Comparison of ENCODE assay signal across 10 cellular contexts in the genomic region with DNA sequence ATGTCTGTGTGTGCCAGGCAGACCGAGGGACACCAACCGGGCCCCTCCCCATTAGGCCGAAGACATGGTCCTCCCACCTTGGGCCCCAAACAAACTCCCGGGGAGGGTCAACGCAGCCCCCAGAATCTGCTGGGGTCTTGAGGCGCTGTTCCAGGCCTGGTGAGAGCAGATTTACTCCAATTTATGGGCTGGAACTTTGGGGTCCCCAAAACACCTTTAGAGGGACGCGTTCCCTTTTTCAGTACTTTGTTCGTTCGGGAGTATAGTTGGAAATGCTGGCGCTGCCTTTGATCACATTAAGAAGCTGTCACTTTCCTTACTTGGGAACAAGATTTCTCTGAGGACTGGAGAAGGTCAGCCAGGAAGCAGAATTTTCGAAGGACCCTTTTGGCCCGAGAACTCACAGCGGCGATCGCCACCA. TPM values are rescaled to one million over a fixed set of nuclear protein-coding genes. Genes with fewer than 3 reads are reported as not detected.
A peak's percentile ranks its signal among the peaks of the same experiment; 100 is the strongest.
DNase-seq lines count a peak whose midpoint lies in the region; ATAC-seq, FAIRE-seq and TF ChIP-seq lines count a peak whose summit lies in the region.
"Had no signal": no experiment of that assay in that cellular context is flagged by ENCODE, and none has a peak within 500 bp of the region (broad histone marks: within the 10 kb centered on the region; RNA-seq: fewer than 3 reads in every experiment).

No MANE protein-coding gene starts in this region.

- H3K4me3 ChIP-seq in RWPE2 (ENCODE audit: severe bottlenecking) (peak overlapping the region; percentile 74), kidney (ENCODE audit: low read length in 2 of 2) (peak overlapping the region; percentile 59 to 78), smooth muscle cell (peak overlapping the region; percentile 79), thyroid gland (replicated peaks in 1 of 3) (no peak overlapping the region)
- H3K4me3 ChIP-seq in CD4-positive, alpha-beta memory T cell (ENCODE audit: low read length in 2 of 2) = no peak overlapping the region

- ATAC-seq in activated T-cell treated with anti-CD3 and anti-CD28 coated beads, Interleukin-2, amount 50 U/mL, for 4 hours = no peak
- ATAC-seq in RWPE2 (ENCODE audit: low read depth) = no peak

- no peak for TF ChIP-seq POLR2A in thyroid gland (IDR thresholded peaks at IDR 0.05)

- 13% methylated on average over 16 of the region's 16 CpGs for WGBS in smooth muscle cell (ENCODE audit: low lambda C conversion rate)
- 24 to 30% methylated on average over 16 of the region's 16 CpGs for WGBS in thyroid gland, 2 donors

- H3K4me2 ChIP-seq in smooth muscle cell = peak overlapping the region; percentile 97

- peaks cover 9% of the 10 kb centered on the region for H3K79me2 ChIP-seq in smooth muscle cell (ENCODE audit: low read depth)

- peaks cover 65% of the 10 kb centered on the region for H4K20me1 ChIP-seq in smooth muscle cell (ENCODE audit: low read depth)

- H2AFZ ChIP-seq in smooth muscle cell (ENCODE audit: low read depth) = no peak overlapping the region

- H3K4me1 ChIP-seq in RWPE2 (ENCODE audit: insufficient read depth, poor library complexity, severe bottlenecking) (no peaks in the 10 kb centered on the region), kidney (ENCODE audit: control insufficient read depth in 1 of 2, insufficient read depth in 1 of 2, low read depth in 1 of 2, low read length in 2 of 2) (peaks cover 0 to 15% of the 10 kb centered on the region in 2 donors), smooth muscle cell (ENCODE audit: low read depth) (peaks cover 46% of the 10 kb centered on the region), thyroid gland (peaks cover 21 to 56% of the 10 kb centered on the region in 2 donors)
- peaks cover 71% of the 10 kb centered on the region for H3K4me1 ChIP-seq in CD4-positive, alpha-beta memory T cell (ENCODE audit: insufficient read depth, low read length)

- H3K9ac ChIP-seq in kidney (ENCODE audit: low read length in 2 of 2) (peak overlapping the region in 1 of 2 donors; percentile 56), smooth muscle cell (ENCODE audit: low read depth) (no peak overlapping the region)

- H3K36me3 ChIP-seq in RWPE2 (ENCODE audit: low read depth) (peaks cover 5% of the 10 kb centered on the region; the same call in 1 of the 2 replicates), kidney (ENCODE audit: control insufficient read depth in 1 of 2, insufficient read depth in 2 of 2, low read length in 2 of 2) (no peaks in the 10 kb centered on the region), smooth muscle cell (ENCODE audit: low read depth) (no peaks in the 10 kb centered on the region), thyroid gland (no peaks in the 10 kb centered on the region)
- no peaks in the 10 kb centered on the region for H3K36me3 ChIP-seq in CD4-positive, alpha-beta memory T cell (ENCODE audit: insufficient read depth, low read length)
- H3K36me3 ChIP-seq: colonic mucosa, right lobe of liver had no signal

- intact Hi-C loops in kidney (cut with DNase I) (loop anchor here (10.0 kb wide), 1 partner anchor 316 kb away; no protein-coding TSS in a partner anchor), thyroid gland (cut with DNase I) (no loop called here)
- intact Hi-C loops in CD4-positive, alpha-beta memory T cell (cut with micrococcal nuclease) = loop anchor here (10.0 kb wide), 1 partner anchor 186 kb away; no protein-coding TSS in a partner anchor

- CTCF ChIA-PET in CD4-positive, alpha-beta memory T cell (lab: Charles Lee; ENCODE audit: partially characterized antibody) = interaction anchor here (1.4 to 1.5 kb wide), 2 partner anchors 9 to 63 kb away, joined by 4 read pairs; no protein-coding TSS in a partner anchor

- no peak for FAIRE-seq in kidney (lab: Jason Lieb, UNC)

- H3K4me1 Mint-ChIP-seq in activated T-cell treated with anti-CD3 and anti-CD28 coated beads, Interleukin-2, amount 50 U/mL, for 24 hours (ENCODE audit: low read depth) = peaks cover 38% of the 10 kb centered on the region
- H3K4me1 Mint-ChIP-seq in activated T-cell treated with anti-CD3 and anti-CD28 coated beads, Interleukin-2, amount 50 U/mL, for 4 hours (ENCODE audit: low read depth) = peaks cover 37% of the 10 kb centered on the region
- peaks cover 16 to 56% (median 31%) of the 10 kb centered on the region in 4 donors for H3K4me1 Mint-ChIP-seq in CD4-positive, alpha-beta memory T cell

- H3K9me3 Mint-ChIP-seq in activated T-cell treated with anti-CD3 and anti-CD28 coated beads, Interleukin-2, amount 50 U/mL, for 24 hours = no peaks in the 10 kb centered on the region
- H3K9me3 Mint-ChIP-seq in activated T-cell treated with anti-CD3 and anti-CD28 coated beads, Interleukin-2, amount 50 U/mL, for 4 hours = no peaks in the 10 kb centered on the region
- peaks cover 0 to 2% (median 0%) of the 10 kb centered on the region in 8 donors for H3K9me3 Mint-ChIP-seq in CD4-positive, alpha-beta memory T cell

- H3K4me3 Mint-ChIP-seq in activated T-cell treated with anti-CD3 and anti-CD28 coated beads, Interleukin-2, amount 50 U/mL, for 24 hours = no peak overlapping the region
- no peak overlapping the region for H3K4me3 Mint-ChIP-seq in activated T-cell treated with anti-CD3 and anti-CD28 coated beads, Interleukin-2, amount 50 U/mL, for 4 hours
- H3K4me3 Mint-ChIP-seq in CD4-positive, alpha-beta memory T cell = peak overlapping the region in 4 of 8 donors; percentile 25 to 86 (median 84)

- no peaks in the 10 kb centered on the region for H3K9me3 ChIP-seq in RWPE2 (ENCODE audit: severe bottlenecking)
- H3K9me3 ChIP-seq in kidney (ENCODE audit: control insufficient read depth in 1 of 2, low read length in 2 of 2) = no peaks in the 10 kb centered on the region
- no peaks in the 10 kb centered on the region for H3K9me3 ChIP-seq in smooth muscle cell (replicated peaks; ENCODE audit: low read depth)
- no peaks in the 10 kb centered on the region for H3K9me3 ChIP-seq in thyroid gland
- H3K9me3 ChIP-seq in CD4-positive, alpha-beta memory T cell (ENCODE audit: control insufficient read depth in 1 of 2, low read length in 2 of 2) = no peaks in the 10 kb centered on the region
- H3K9me3 ChIP-seq: colonic mucosa, right lobe of liver had no signal

- peak; percentile 38 for DNase-seq in activated T-cell treated with anti-CD3 and anti-CD28 coated beads, Interleukin-2, amount 50 U/mL, for 24 hours
- no peak for DNase-seq in activated T-cell treated with anti-CD3 and anti-CD28 coated beads, Interleukin-2, amount 50 U/mL, for 4 hours
- no peak for DNase-seq in RWPE2 (ENCODE audit: low spot score)
- peak; percentile 78 for DNase-seq in kidney
- DNase-seq in smooth muscle cell (lab: John Stamatoyannopoulos, UW; ENCODE audit: unreplicated experiment) = no peak
- no peak for DNase-seq in thyroid gland
- DNase-seq in CD4-positive, alpha-beta memory T cell = no peak
- DNase-seq in NCI-H2107 treated with DMSO at 0.1 percent for 48 hours (lab: John Stamatoyannopoulos, UW; ENCODE audit: unreplicated experiment) = no peak

- no peaks in the 10 kb centered on the region for H3K27me3 ChIP-seq in RWPE2 (ENCODE audit: insufficient read depth, poor library complexity, severe bottlenecking)
- peaks cover 62% of the 10 kb centered on the region for H3K27me3 ChIP-seq in smooth muscle cell (ENCODE audit: low read depth)
- H3K27me3 ChIP-seq in thyroid gland = peaks cover 47% of the 10 kb centered on the region
- H3K27me3 ChIP-seq in CD4-positive, alpha-beta memory T cell (ENCODE audit: insufficient read depth, low read length) = peaks cover 61% of the 10 kb centered on the region

- H3K36me3 Mint-ChIP-seq in activated T-cell treated with anti-CD3 and anti-CD28 coated beads, Interleukin-2, amount 50 U/mL, for 24 hours (ENCODE audit: low read depth) = no peaks in the 10 kb centered on the region
- no peaks in the 10 kb centered on the region for H3K36me3 Mint-ChIP-seq in activated T-cell treated with anti-CD3 and anti-CD28 coated beads, Interleukin-2, amount 50 U/mL, for 4 hours (ENCODE audit: insufficient read depth)
- no peaks in the 10 kb centered on the region for H3K36me3 Mint-ChIP-seq in CD4-positive, alpha-beta memory T cell

- H3K27ac Mint-ChIP-seq in activated T-cell treated with anti-CD3 and anti-CD28 coated beads, Interleukin-2, amount 50 U/mL, for 24 hours = no peak overlapping the region
- H3K27ac Mint-ChIP-seq in CD4-positive, alpha-beta memory T cell = peak overlapping the region in 2 of 7 donors; percentile 4 to 62

- peaks cover 84% of the 10 kb centered on the region for H3K27me3 Mint-ChIP-seq in activated T-cell treated with anti-CD3 and anti-CD28 coated beads, Interleukin-2, amount 50 U/mL, for 24 hours
- peaks cover 71% of the 10 kb centered on the region for H3K27me3 Mint-ChIP-seq in activated T-cell treated with anti-CD3 and anti-CD28 coated beads, Interleukin-2, amount 50 U/mL, for 4 hours (ENCODE audit: low read depth)
- peaks cover 42 to 50% of the 10 kb centered on the region in 2 donors for H3K27me3 Mint-ChIP-seq in CD4-positive, alpha-beta memory T cell

- POLR2A ChIA-PET in CD4-positive, alpha-beta memory T cell (lab: Charles Lee; ENCODE audit: partially characterized antibody) = interaction anchor here (0.8 kb wide), 1 partner anchor 337 kb away, joined by 3 read pairs; no protein-coding TSS in a partner anchor

- H3K27ac ChIP-seq in RWPE2 (ENCODE audit: poor library complexity, severe bottlenecking) (no peak overlapping the region), kidney (ENCODE audit: low read depth in 2 of 2, low read length in 2 of 2) (peak overlapping the region in 1 of 2 donors; percentile 90), smooth muscle cell (ENCODE audit: low read depth) (no peak overlapping the region), thyroid gland (peak overlapping the region in 1 of 3 donors; percentile 81)
- no peak overlapping the region for H3K27ac ChIP-seq in CD4-positive, alpha-beta memory T cell (ENCODE audit: low read depth, low read length)
- H3K27ac ChIP-seq: colonic mucosa, right lobe of liver had no signal

- H3F3A ChIP-seq in smooth muscle cell (ENCODE audit: low read depth) = peaks cover 2% of the 10 kb centered on the region

- TF ChIP-seq CTCF in RWPE2 (IDR thresholded peaks at IDR 0.05; ENCODE audit: poor library complexity, severe bottlenecking) (no peak), kidney (IDR thresholded peaks at IDR 0.05; ENCODE audit: borderline replicate concordance, extremely low read depth, insufficient read depth) (no peak), smooth muscle cell (IDR thresholded peaks at IDR 0.05; ENCODE audit: borderline replicate concordance, insufficient read depth, poor library complexity, severe bottlenecking) (no peak), thyroid gland (IDR thresholded peaks at IDR 0.05) (no peak)

RNA-seq across cellular contexts. Expression of a gene that starts 2.3 kb away (rescaled TPM):
- 10 to 100 TPM in 2 of 3 donors, 1 to 10 TPM in 1; 2.3 to 13.7 (median 12.2) TPM for total RNA-seq in activated T-cell treated with anti-CD3 and anti-CD28 coated beads, Interleukin-2, amount 50 U/mL, for 4 hours
- 31.4 TPM for total RNA-seq in kidney
- polyA plus RNA-seq in kidney (ENCODE audit: insufficient read depth, low read depth, low replicate concordance) = 22.9 TPM
- 3.2 and 5.8 TPM in 2 replicates for total RNA-seq in smooth muscle cell
- 6.8 and 10.4 TPM in 2 replicates for polyA plus RNA-seq in smooth muscle cell
- 10 to 100 TPM in 2 of 4 donors, 1 to 10 TPM in 2; 7.1 to 19.5 (median 9.7) TPM for total RNA-seq in thyroid gland
- not detected for total RNA-seq in CD4-positive, alpha-beta memory T cell
- polyA plus RNA-seq in CD4-positive, alpha-beta memory T cell = not detected

RNA-seq across cellular contexts. Expression of a gene that starts 24.0 kb away (rescaled TPM):
- not detected for total RNA-seq in activated T-cell treated with anti-CD3 and anti-CD28 coated beads, Interleukin-2, amount 50 U/mL, for 4 hours
- not detected for total RNA-seq in kidney
- not detected for polyA plus RNA-seq in kidney (ENCODE audit: insufficient read depth, low read depth, low replicate concordance)
- total RNA-seq in smooth muscle cell = not detected in 2 replicates
- polyA plus RNA-seq in smooth muscle cell = not detected in 2 replicates
- not detected for total RNA-seq in thyroid gland
- total RNA-seq in CD4-positive, alpha-beta memory T cell = not detected
- not detected for polyA plus RNA-seq in CD4-positive, alpha-beta memory T cell
- total RNA-seq: colonic mucosa, right lobe of liver had no signal

Comparison
In these comparisons a context has a peak if more than half of its experiments do, and no peak if none do; other contexts are left out.
1. DNase-seq: peak in activated T-cell treated with anti-CD3 and anti-CD28 coated beads, Interleukin-2, amount 50 U/mL, for 24 hours (single experiment) and kidney (single experiment); none in activated T-cell treated with anti-CD3 and anti-CD28 coated beads, Interleukin-2, amount 50 U/mL, for 4 hours (single experiment), RWPE2 (single experiment), smooth muscle cell (single experiment), thyroid gland (0 of 2), CD4-positive, alpha-beta memory T cell (0 of 5) and NCI-H2107 treated with DMSO at 0.1 percent for 48 hours (single experiment).
2. H3K4me3 ChIP-seq: peak in RWPE2 (single experiment), kidney (2 of 2) and smooth muscle cell (single experiment); none in thyroid gland (0 of 3) and CD4-positive, alpha-beta memory T cell (0 of 2).